Comparison of ENCODE assay signal across 8 cellular contexts in the genomic region with DNA sequence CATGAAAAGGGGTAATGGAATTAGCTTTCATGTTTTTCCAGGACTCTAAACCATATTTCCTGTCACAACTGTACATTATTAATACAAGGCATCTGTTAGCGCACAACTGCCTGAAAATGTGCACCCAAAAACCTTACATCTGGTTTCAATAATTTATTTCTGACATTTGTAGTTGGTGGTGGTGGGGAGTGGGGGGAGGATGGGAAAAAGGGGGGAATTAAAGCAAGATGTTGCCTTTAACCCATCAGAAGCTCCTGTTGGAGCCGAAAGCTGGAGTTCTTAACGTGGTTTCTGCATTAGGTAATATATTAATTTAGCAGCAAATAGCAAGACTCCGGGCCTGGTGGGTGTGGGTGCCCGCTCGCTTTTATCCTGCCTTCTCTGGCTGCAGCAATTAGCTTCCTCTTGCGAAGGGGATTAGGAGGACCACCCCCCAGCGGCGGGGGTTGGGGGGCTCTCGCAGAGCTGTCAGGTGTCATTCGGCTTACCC. TPM values are rescaled to one million over a fixed set of nuclear protein-coding genes. Genes with fewer than 3 reads are reported as not detected.
DNase-seq lines count a peak whose midpoint lies in the region; ATAC-seq, FAIRE-seq and TF ChIP-seq lines count a peak whose summit lies in the region.

No MANE protein-coding gene starts in this region.

- intact Hi-C loops in testis (cut with DNase I; ENCODE audit: low total_unique reads) = no loop called here

- H3K27me3 ChIP-seq in bronchial epithelial cell (ENCODE audit: control insufficient read depth, insufficient read depth, low read length) (no peaks in the 10 kb centered on the region), kidney epithelial cell (ENCODE audit: control insufficient read depth, insufficient read depth, low read length) (no peaks in the 10 kb centered on the region), testis (no peaks in the 10 kb centered on the region)

- 19 to 23% methylated on average over 7 to 11 of the region's 11 CpGs for WGBS in testis, 2 donors

- TF ChIP-seq CTCF in HFF-Myc (IDR thresholded peaks at IDR 0.05; ENCODE audit: low read depth, low read length, missing control alignments) (no peak), bronchial epithelial cell (IDR thresholded peaks at IDR 0.05; ENCODE audit: insufficient read depth, low read length, severe bottlenecking) (no peak), kidney epithelial cell (IDR thresholded peaks at IDR 0.05; ENCODE audit: insufficient read depth, low read length, poor library complexity, severe bottlenecking) (no peak), testis (IDR thresholded peaks at IDR 0.05) (no peak)

- H3K4me3 ChIP-seq in HFF-Myc (replicated peaks; ENCODE audit: low read depth, low read length) (peak overlapping the region; percentile 43), bronchial epithelial cell (ENCODE audit: low read depth, low read length) (peak overlapping the region; percentile 39), kidney epithelial cell (ENCODE audit: low read depth, low read length) (peak overlapping the region; percentile 22), testis (peak overlapping the region; percentile 56 to 57)

- H3K9me3 ChIP-seq in testis = no peaks in the 10 kb centered on the region

- H3K36me3 ChIP-seq in bronchial epithelial cell (ENCODE audit: control insufficient read depth, insufficient read depth, low read length) = no peaks in the 10 kb centered on the region
- H3K36me3 ChIP-seq in kidney epithelial cell (ENCODE audit: control insufficient read depth, insufficient read depth, low read length) = no peaks in the 10 kb centered on the region
- H3K36me3 ChIP-seq in testis (ENCODE audit: low read depth, missing control alignments) = no peaks in the 10 kb centered on the region

- TF ChIP-seq POLR2A in testis (IDR thresholded peaks at IDR 0.05) = no peak

- no peak for ATAC-seq in GM21360 (IDR thresholded peaks at IDR 0.05; ENCODE audit: unreplicated experiment)

- FAIRE-seq in bronchial epithelial cell (lab: Jason Lieb, UNC) = no peak

- H3K4me1 ChIP-seq in testis = peaks cover 32% of the 10 kb centered on the region

- DNase-seq in HFF-Myc (ENCODE audit: extremely low read depth, low read depth) = peak; percentile 98
- DNase-seq in bronchial epithelial cell (ENCODE audit: low read depth) = no peak
- DNase-seq in kidney epithelial cell (ENCODE audit: low read depth) = no peak
- DNase-seq in testis = peak; percentile 34
- DNase-seq in NCI-H2107 treated with DMSO at 0.1 percent for 48 hours (lab: John Stamatoyannopoulos, UW; ENCODE audit: unreplicated experiment) = no peak
- no peak for DNase-seq in HPDE6-E6E7 (ENCODE audit: extremely low spot score)
- no peak for DNase-seq in NCI-H524 (lab: John Stamatoyannopoulos, UW)

- peak overlapping the region; percentile 71 to 83 for H3K27ac ChIP-seq in testis

RNA-seq across cellular contexts. Expression of gene HHAT, which starts 36.9 kb away (rescaled TPM):
- 2.9 and 4.0 TPM in 2 replicates for total RNA-seq in bronchial epithelial cell
- total RNA-seq in kidney epithelial cell = 12.9 and 15.0 TPM in 2 replicates
- total RNA-seq in testis = 10 to 100 TPM; 23.8 to 24.3 TPM
- polyA plus RNA-seq in testis (ENCODE audit: insufficient read depth, low read depth, low replicate concordance) = 8.5 TPM

RNA-seq across cellular contexts. Expression of gene SERTAD4, which starts 59.2 kb away (rescaled TPM):
- 0.26 and 0.64 TPM in 2 replicates for total RNA-seq in bronchial epithelial cell
- 10.6 and 11.4 TPM in 2 replicates for total RNA-seq in kidney epithelial cell
- 1 to 10 TPM; 1.1 to 1.9 TPM for total RNA-seq in testis
- polyA plus RNA-seq in testis (ENCODE audit: insufficient read depth, low read depth, low replicate concordance) = 1.1 TPM

Comparison
In these comparisons a context has a peak if more than half of its experiments do, and no peak if none do; other contexts are left out.
1. DNase-seq: peak in HFF-Myc (single experiment) and testis (single experiment); none in bronchial epithelial cell (single experiment), kidney epithelial cell (single experiment), NCI-H2107 treated with DMSO at 0.1 percent for 48 hours (single experiment), HPDE6-E6E7 (single experiment) and NCI-H524 (0 of 2).
2. Peak in every context shown above with its lines, with median percentiles within 50 percentile points of each other: H3K4me3 ChIP-seq.